ENCODE assay signal across 8 cellular contexts in genomic region chr5:759111-759741, GRCh38. TPM values are rescaled to one million over a fixed set of nuclear protein-coding genes. Genes with fewer than 3 reads are reported as not detected.
A peak's percentile ranks its signal among the peaks of the same experiment; 100 is the strongest.
DNase-seq lines count a peak whose midpoint lies in the region; ATAC-seq and TF ChIP-seq lines count a peak whose summit lies in the region.

No MANE protein-coding gene starts in this region.

- no peak overlapping the region for H3K23ac ChIP-seq in IMR-90 (ENCODE audit: low read depth, low read length)

- H4K5ac ChIP-seq in IMR-90 (ENCODE audit: low read depth, low read length), result no peak overlapping the region

- no peak for DNase-seq in IMR-90
- DNase-seq in activated CD4-positive, alpha-beta T cell treated with anti-CD3 and anti-CD28 coated beads, Interleukin-2, amount 50 U/mL, for 48 hours, result peak; percentile 53 to 61
- peak; percentile 85 for DNase-seq in Right ventricle myocardium superior
- peak; percentile 45 for DNase-seq in stimulated activated CD4-positive, alpha-beta T cell treated with anti-CD3 and anti-CD28 coated beads, Interleukin-1b, Interleukin-23, amount 100 ng/mL, for 48 hours
- no peak for DNase-seq in SK-N-DZ (ENCODE audit: low spot score)

- POLR2A ChIA-PET in IMR-90 (lab: Charles Lee; ENCODE audit: unreplicated experiment), result no interaction called here

- H3K27ac ChIP-seq in IMR-90 (ENCODE audit: insufficient read depth, low read length), result no peak overlapping the region

- TF ChIP-seq POLR2A in IMR-90 (IDR thresholded peaks at IDR 0.05; ENCODE audit: low read depth, low read length), result no peak

- peaks cover 2% of the 10 kb centered on the region; the same call in 1 of the 2 replicates for H3K9me3 ChIP-seq in IMR-90 (ENCODE audit: control insufficient read depth, insufficient read depth, low read length)

- H4K8ac ChIP-seq in IMR-90 (ENCODE audit: low read depth in 2 of 2, low read length in 2 of 2), result no peak overlapping the region

- peak; percentile 42 for ATAC-seq in IMR-90 (ENCODE audit: low read depth)
- ATAC-seq in Right ventricle myocardium superior (ENCODE audit: poor library complexity), result peak; percentile 70
- no peak for ATAC-seq in GM18907 (IDR thresholded peaks at IDR 0.05; ENCODE audit: unreplicated experiment)
- no peak for ATAC-seq in HG02610 (IDR thresholded peaks at IDR 0.05; ENCODE audit: unreplicated experiment)
- ATAC-seq in GM21717 (IDR thresholded peaks at IDR 0.05; ENCODE audit: unreplicated experiment), result no peak

- intact Hi-C loops in IMR-90 (cut with micrococcal nuclease), result no loop called here
- intact Hi-C loops in Right ventricle myocardium superior (cut with DNase I), result no loop called here

- no peak overlapping the region for H3K56ac ChIP-seq in IMR-90 (ENCODE audit: extremely low read depth, insufficient read depth, low read length)

- no TSS peak for BruUV-seq in IMR-90 (replicated peaks; lab: Mats Ljungman, UMichigan)

- no peak overlapping the region for H2BK5ac ChIP-seq in IMR-90 (ENCODE audit: low read depth, low read length, poor library complexity, severe bottlenecking)

- no peak overlapping the region for H2BK120ac ChIP-seq in IMR-90 (ENCODE audit: low read depth, low read length)

- no peak overlapping the region for H3K18ac ChIP-seq in IMR-90 (ENCODE audit: low read depth, low read length)

- no peaks in the 10 kb centered on the region for H4K20me1 ChIP-seq in IMR-90 (ENCODE audit: insufficient read depth, low read length)

- no peak overlapping the region for H3K4me2 ChIP-seq in IMR-90 (ENCODE audit: low read depth, low read length)

- no peak overlapping the region for H3K14ac ChIP-seq in IMR-90 (replicated peaks; ENCODE audit: low read depth, low read length)

- no peaks in the 10 kb centered on the region for H3K79me1 ChIP-seq in IMR-90 (ENCODE audit: low read depth in 1 of 2, low read length in 2 of 2)

- no peak overlapping the region for H2AK9ac ChIP-seq in IMR-90 (replicated peaks; ENCODE audit: low read depth, low read length, poor library complexity)

- no peak overlapping the region for H2BK15ac ChIP-seq in IMR-90 (ENCODE audit: low read depth, low read length)

- peak overlapping the region; percentile 24 for H2AFZ ChIP-seq in IMR-90 (replicated peaks; ENCODE audit: low read length, poor library complexity)

- no peaks in the 10 kb centered on the region for H3K4me1 ChIP-seq in IMR-90 (ENCODE audit: control insufficient read depth, insufficient read depth, low read length)

- TF ChIP-seq CTCF in IMR-90 (conservative IDR thresholded peaks at IDR 0.05; ENCODE audit: low read depth, low read length), result no peak

- H3K4ac ChIP-seq in IMR-90 (ENCODE audit: low read depth, low read length), result no peak overlapping the region

- in situ Hi-C loops in IMR-90 (cut with MboI; ENCODE audit: low sequenced_read_pairs), result no loop called here

- no peak for TF ChIP-seq RAD21 in IMR-90 (IDR thresholded peaks at IDR 0.05; ENCODE audit: low read length)

- no peak overlapping the region for H2AK5ac ChIP-seq in IMR-90 (ENCODE audit: low read depth, low read length)

- no peak overlapping the region for H3K4me3 ChIP-seq in IMR-90 (ENCODE audit: insufficient read depth, low read depth, low read length)

- H3K36me3 ChIP-seq in IMR-90 (ENCODE audit: control insufficient read depth, insufficient read depth, low read length), result no peaks in the 10 kb centered on the region

- H3K9me1 ChIP-seq in IMR-90 (ENCODE audit: insufficient read depth, low read length), result no peaks in the 10 kb centered on the region; the same call in 1 of the 2 replicates

- dilution Hi-C loops in IMR-90 (cut with HindIII; ENCODE audit: low sequenced_read_pairs, unreplicated experiment), result no loop called here

- H3K9ac ChIP-seq in IMR-90 (ENCODE audit: low read depth, low read length), result no peak overlapping the region

- WGBS in IMR-90 (ENCODE audit: extremely low coverage in 2 of 2, insufficient read length in 1 of 2), 2 experiments, result 50% methylated on average over 21 of the region's 33 CpGs; no CpG with 5 or more reads in 1 of the 2 experiments

- H3K27me3 ChIP-seq in IMR-90 (ENCODE audit: control insufficient read depth, insufficient read depth, low read length), result peaks cover 35% of the 10 kb centered on the region

- H2BK20ac ChIP-seq in IMR-90 (ENCODE audit: low read depth, low read length), result no peak overlapping the region

- CTCF ChIA-PET in IMR-90 (lab: Yijun Ruan, JAX), result no interaction called here

- H4K91ac ChIP-seq in IMR-90 (ENCODE audit: insufficient read depth, low read depth, low read length), result no peak overlapping the region

TF ChIP-seq in IMR-90, 13 proteins besides CTCF, POLR2A, EP300 and RAD21:
- TF ChIP-seq BHLHE40 (IDR thresholded peaks at IDR 0.05; ENCODE audit: low read depth, low read length) (0 out of 2 replicates have a peak, but pooled peaks have one; percentile 24), MAZ (IDR thresholded peaks at IDR 0.05; ENCODE audit: borderline replicate concordance, low read depth, low read length) (no peak)

RNA-seq across cellular contexts. Expression of gene ZDHHC11B, which starts 25.3 kb away (rescaled TPM):
- not detected in 2 replicates for total RNA-seq in IMR-90 (2012; rRNA removed)
- 0.12 TPM in 1 of 2 replicates, not detected in the other for polyA plus RNA-seq in IMR-90 (2012; rRNA removed)
- polyA plus RNA-seq in IMR-90 (2012; cell fraction: cytosol; rRNA removed), result not detected in 2 replicates
- 0.51 and 0.70 TPM in 2 replicates for polyA plus RNA-seq in IMR-90 (2012; cell fraction: nucleus; rRNA removed; ENCODE audit: low replicate concordance)
- total RNA-seq in Right ventricle myocardium superior, result 18.8 TPM
- 5.9 and 8.4 TPM in 2 replicates for polyA plus RNA-seq in SK-N-DZ (2014; cell fraction: cytosol; rRNA removed)
- 38.4 and 47.7 TPM in 2 replicates for polyA plus RNA-seq in SK-N-DZ (2014; cell fraction: nucleus; rRNA removed)

Comparison
In these comparisons a context has a peak if more than half of its experiments do, and no peak if none do; other contexts are left out.
1. ATAC-seq: peak in IMR-90 (single experiment) and Right ventricle myocardium superior (single experiment); none in GM18907 (single experiment), HG02610 (single experiment) and GM21717 (single experiment).
2. DNase-seq: peak in activated CD4-positive, alpha-beta T cell treated with anti-CD3 and anti-CD28 coated beads, Interleukin-2, amount 50 U/mL, for 48 hours (2 of 2), Right ventricle myocardium superior (single experiment) and stimulated activated CD4-positive, alpha-beta T cell treated with anti-CD3 and anti-CD28 coated beads, Interleukin-1b, Interleukin-23, amount 100 ng/mL, for 48 hours (single experiment); none in IMR-90 (single experiment) and SK-N-DZ (single experiment).
3. RNA of gene ZDHHC11B, which starts 25.3 kb away (total RNA-seq): 18.8 TPM in Right ventricle myocardium superior (single experiment); not detected in IMR-90; every median in the first group is over 10 times any median in the second.